ENCODE assay signal across 27 cellular contexts in genomic region chr21:37433441-37433840, GRCh38.
A peak's percentile ranks its signal among the peaks of the same experiment; 100 is the strongest.
DNase-seq lines count a peak whose midpoint lies in the region; ATAC-seq and TF ChIP-seq lines count a peak whose summit lies in the region.
"Had no signal": no experiment of that assay in that cellular context is flagged by ENCODE, and none has a peak within 500 bp of the region (broad histone marks: within the 10 kb centered on the region; RNA-seq: fewer than 3 reads in every experiment).

No MANE protein-coding gene starts in this region.

- H3K27ac Mint-ChIP-seq in activated naive CD4-positive, alpha-beta T cell treated with anti-CD3 and anti-CD28 coated beads, Interleukin-2, amount 50 U/mL, for 24 hours: peak overlapping the region; percentile 72
- H3K27ac Mint-ChIP-seq in activated naive CD4-positive, alpha-beta T cell treated with anti-CD3 and anti-CD28 coated beads, Interleukin-2, amount 10 ng/mL, durations not matched to agents 7 days and 5 days: no peak overlapping the region
- peak overlapping the region; percentile 14 for H3K27ac Mint-ChIP-seq in T-helper 17 cell
- peak overlapping the region; percentile 91 for H3K27ac Mint-ChIP-seq in glutamatergic neuron (ENCODE audit: unreplicated experiment)
- H3K27ac Mint-ChIP-seq: CD8-positive, alpha-beta T cell had no signal

- ATAC-seq in T-helper 17 cell: no peak
- no peak for ATAC-seq in psoas muscle
- no peak for ATAC-seq in GM21576 (IDR thresholded peaks at IDR 0.05; ENCODE audit: unreplicated experiment)
- no peak for ATAC-seq in GM18861 (IDR thresholded peaks at IDR 0.05; ENCODE audit: unreplicated experiment)
- ATAC-seq: CD8-positive, alpha-beta T cell; esophagus mucosa; HepG2 had no signal

- H3K27me3 Mint-ChIP-seq in activated naive CD4-positive, alpha-beta T cell treated with anti-CD3 and anti-CD28 coated beads, Interleukin-2, amount 50 U/mL, for 24 hours: no peaks in the 10 kb centered on the region
- H3K27me3 Mint-ChIP-seq in activated naive CD4-positive, alpha-beta T cell treated with anti-CD3 and anti-CD28 coated beads, Interleukin-2, amount 10 ng/mL, durations not matched to agents 7 days and 5 days: no peaks in the 10 kb centered on the region
- H3K27me3 Mint-ChIP-seq in T-helper 17 cell (no peaks in the 10 kb centered on the region), glutamatergic neuron (ENCODE audit: unreplicated experiment) (peaks cover 2% of the 10 kb centered on the region)

- H3K36me3 ChIP-seq in psoas muscle (ENCODE audit: insufficient read depth in 1 of 2, low read depth in 1 of 2): no peaks in the 10 kb centered on the region
- H3K36me3 ChIP-seq: adrenal gland, brain microvascular endothelial cell, Peyer's patch, thyroid gland, vagina had no signal

- H3K27ac ChIP-seq in psoas muscle: peak overlapping the region; percentile 84
- H3K27ac ChIP-seq: adrenal gland, brain microvascular endothelial cell, GM23248, Peyer's patch, stomach, thyroid gland, vagina had no signal

- H3K9me3 ChIP-seq in T-helper 17 cell (ENCODE audit: control insufficient read depth, low read length, poor library complexity, severe bottlenecking): no peaks in the 10 kb centered on the region
- H3K9me3 ChIP-seq in psoas muscle: no peaks in the 10 kb centered on the region
- H3K9me3 ChIP-seq: adrenal gland, Peyer's patch, stomach, thyroid gland, vagina had no signal

- CTCF ChIA-PET in activated naive CD4-positive, alpha-beta T cell treated with anti-CD3 and anti-CD28 coated beads, Interleukin-2, amount 10 ng/mL, durations not matched to agents 7 days and 5 days (lab: Charles Lee): no interaction called here

- peaks cover 93% of the 10 kb centered on the region for H3K4me1 ChIP-seq in psoas muscle

- no peak overlapping the region for H3K4me3 Mint-ChIP-seq in activated naive CD4-positive, alpha-beta T cell treated with anti-CD3 and anti-CD28 coated beads, Interleukin-2, amount 50 U/mL, for 24 hours
- no peak overlapping the region for H3K4me3 Mint-ChIP-seq in activated naive CD4-positive, alpha-beta T cell treated with anti-CD3 and anti-CD28 coated beads, Interleukin-2, amount 10 ng/mL, durations not matched to agents 7 days and 5 days
- H3K4me3 Mint-ChIP-seq in T-helper 17 cell (peak overlapping the region; percentile 28), glutamatergic neuron (ENCODE audit: unreplicated experiment) (peak overlapping the region; percentile 64)
- H3K4me3 Mint-ChIP-seq: CD8-positive, alpha-beta T cell had no signal

- H3K9me3 Mint-ChIP-seq in activated naive CD4-positive, alpha-beta T cell treated with anti-CD3 and anti-CD28 coated beads, Interleukin-2, amount 50 U/mL, for 24 hours: no peaks in the 10 kb centered on the region
- no peaks in the 10 kb centered on the region for H3K9me3 Mint-ChIP-seq in activated naive CD4-positive, alpha-beta T cell treated with anti-CD3 and anti-CD28 coated beads, Interleukin-2, amount 10 ng/mL, durations not matched to agents 7 days and 5 days
- H3K9me3 Mint-ChIP-seq in glutamatergic neuron (ENCODE audit: unreplicated experiment): no peaks in the 10 kb centered on the region
- H3K9me3 Mint-ChIP-seq: CD8-positive, alpha-beta T cell had no signal

- peaks cover 12% of the 10 kb centered on the region for H3K36me3 Mint-ChIP-seq in activated naive CD4-positive, alpha-beta T cell treated with anti-CD3 and anti-CD28 coated beads, Interleukin-2, amount 50 U/mL, for 24 hours
- H3K36me3 Mint-ChIP-seq in activated naive CD4-positive, alpha-beta T cell treated with anti-CD3 and anti-CD28 coated beads, Interleukin-2, amount 10 ng/mL, durations not matched to agents 7 days and 5 days: peaks cover 36% of the 10 kb centered on the region
- H3K36me3 Mint-ChIP-seq in T-helper 17 cell (ENCODE audit: low read depth) (no peaks in the 10 kb centered on the region), glutamatergic neuron (ENCODE audit: unreplicated experiment) (peaks cover 5% of the 10 kb centered on the region)

- no peak for DNase-seq in activated naive CD4-positive, alpha-beta T cell treated with anti-CD3 and anti-CD28 coated beads, Interleukin-2, amount 10 ng/mL, durations not matched to agents 7 days and 5 days
- no peak for DNase-seq in T-helper 17 cell
- no peak for DNase-seq in glutamatergic neuron
- no peak for DNase-seq in psoas muscle
- no peak for DNase-seq in KG1 (lab: John Stamatoyannopoulos, UW)
- DNase-seq: activated CD4-positive, alpha-beta T cell treated with anti-CD3 and anti-CD28 coated beads, Interleukin-2, amount 50 U/mL, for 4 hours; activated effector memory CD4-positive, alpha-beta T cell treated with anti-CD3 and anti-CD28 coated beads, Interleukin-2, amount 50 U/mL, for 16 hours; adrenal gland; brain microvascular endothelial cell; CD8-positive, alpha-beta T cell; foreskin fibroblast; GM23248; NCI-H1694; NCI-H510A treated with DMSO at 0.1 percent for 48 hours; Peyer's patch; retina; small intestine; stimulated activated CD4-positive, alpha-beta T cell treated with anti-CD3 and anti-CD28 coated beads, Interleukin-1b, Interleukin-23, amount 100 ng/mL, for 48 hours; stimulated activated CD8-positive, alpha-beta memory T cell treated with anti-CD3 and anti-CD28 coated beads, Interleukin-4, amount 100 ng/mL, for 48 hours; stomach; thyroid gland had no signal

- H3K4me3 ChIP-seq in psoas muscle: no peak overlapping the region
- H3K4me3 ChIP-seq: adrenal gland, GM23248, Peyer's patch, stomach, thyroid gland, vagina had no signal

- 56 to 79% (median 60%) methylated on average over 5 of the region's 5 CpGs for WGBS in psoas muscle, 3 donors

- H3K4me1 Mint-ChIP-seq in activated naive CD4-positive, alpha-beta T cell treated with anti-CD3 and anti-CD28 coated beads, Interleukin-2, amount 50 U/mL, for 24 hours: peaks cover 57% of the 10 kb centered on the region
- H3K4me1 Mint-ChIP-seq in activated naive CD4-positive, alpha-beta T cell treated with anti-CD3 and anti-CD28 coated beads, Interleukin-2, amount 10 ng/mL, durations not matched to agents 7 days and 5 days: peaks cover 37% of the 10 kb centered on the region
- peaks cover 41% of the 10 kb centered on the region for H3K4me1 Mint-ChIP-seq in T-helper 17 cell
- H3K4me1 Mint-ChIP-seq in glutamatergic neuron (ENCODE audit: low read depth, unreplicated experiment): peaks cover 32% of the 10 kb centered on the region

- intact Hi-C loops in psoas muscle (cut with DNase I): no loop called here

- TF ChIP-seq CTCF in glutamatergic neuron (IDR thresholded peaks at IDR 0.05; ENCODE audit: partially characterized antibody, unreplicated experiment) (no peak), psoas muscle (IDR thresholded peaks at IDR 0.05) (no peak)

- no peaks in the 10 kb centered on the region for H3K27me3 ChIP-seq in psoas muscle (ENCODE audit: insufficient read depth in 3 of 3, low read length in 2 of 3)
- H3K27me3 ChIP-seq: adrenal gland, brain microvascular endothelial cell, Peyer's patch, stomach, thyroid gland, vagina had no signal

Comparison
In these comparisons a context has a peak if more than half of its experiments do, and no peak if none do; other contexts are left out.
1. H3K4me3 Mint-ChIP-seq: peak in T-helper 17 cell (single experiment) and glutamatergic neuron (single experiment); none in activated naive CD4-positive, alpha-beta T cell treated with anti-CD3 and anti-CD28 coated beads, Interleukin-2, amount 50 U/mL, for 24 hours (single experiment) and activated naive CD4-positive, alpha-beta T cell treated with anti-CD3 and anti-CD28 coated beads, Interleukin-2, amount 10 ng/mL, durations not matched to agents 7 days and 5 days (single experiment).